Comparison of ENCODE assay signal across 9 cellular contexts in the genomic region with DNA sequence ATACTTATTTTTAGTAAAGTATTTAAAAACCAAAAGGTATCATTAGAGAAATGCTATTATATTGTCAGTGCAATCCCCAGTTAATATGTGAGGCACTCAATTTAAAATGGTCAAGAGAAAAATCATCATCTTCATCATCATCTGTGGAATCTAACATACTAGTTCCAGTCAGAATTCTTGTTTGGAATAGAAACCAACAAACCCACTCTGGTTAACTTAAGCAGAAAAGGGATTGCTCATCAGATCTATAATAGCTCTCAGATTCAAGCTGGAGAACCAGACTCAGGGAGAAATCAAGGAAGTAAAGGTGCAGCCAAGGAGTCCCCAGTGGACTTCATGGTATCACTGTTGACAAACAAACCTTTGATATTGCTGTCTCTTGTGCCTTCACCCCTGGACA. TPM values are rescaled to one million over a fixed set of nuclear protein-coding genes. Genes with fewer than 3 reads are reported as not detected.
"Had no signal": no experiment of that assay in that cellular context is flagged by ENCODE, and none has a peak within 500 bp of the region (broad histone marks: within the 10 kb centered on the region; RNA-seq: fewer than 3 reads in every experiment).

No MANE protein-coding gene starts in this region.

- DNase-seq: H9, HCEC 1CT, KBM-7 had no signal

- H2AFZ ChIP-seq: GM23338 had no signal

- ATAC-seq: GM23338 had no signal

- H3K4me2 ChIP-seq: GM23338 had no signal

- FAIRE-seq: H1, H54, HTR-8/SVneo had no signal

- H3K4me3 ChIP-seq: GM23338 had no signal

RNA-seq across cellular contexts. Expression of gene KCNJ16, which starts 43.7 kb away (rescaled TPM):
- total RNA-seq: GM23338, H1, H9, HT-29 had no signal
- polyA plus RNA-seq: GM23338, H1, IgD-negative memory B cell had no signal
